In genomic region chr5:42887094-42887493, GRCh38 we compare ENCODE assay signal across 22 cellular contexts.
DNase-seq lines count a peak whose midpoint lies in the region; ATAC-seq and TF ChIP-seq lines count a peak whose summit lies in the region.
"Had no signal": no experiment of that assay in that cellular context is flagged by ENCODE, and none has a peak within 500 bp of the region (broad histone marks: within the 10 kb centered on the region; RNA-seq: fewer than 3 reads in every experiment).

No MANE protein-coding gene starts in this region.

- H2AFZ ChIP-seq in HCT116 (ENCODE audit: low read depth, low read length, poor library complexity, severe bottlenecking) (no peak overlapping the region), mammary epithelial cell (ENCODE audit: low read depth, low read length) (no peak overlapping the region), trophoblast cell (ENCODE audit: insufficient read depth, low read length, poor library complexity) (peak overlapping the region; percentile 52)

- no peaks in the 10 kb centered on the region for H3K79me2 ChIP-seq in HCT116 (ENCODE audit: insufficient read depth, low read length)
- H3K79me2 ChIP-seq in mammary epithelial cell (ENCODE audit: insufficient read depth, low read length) = no peaks in the 10 kb centered on the region
- H3K79me2 ChIP-seq in trophoblast cell (ENCODE audit: control insufficient read depth, insufficient read depth, low read length, poor library complexity) = no peaks in the 10 kb centered on the region

- CTCF ChIA-PET in HCT116 (lab: Charles Lee) (interaction anchor here (1.0 kb wide), 1 partner anchor 16 kb away, joined by 3 read pairs; no protein-coding TSS in a partner anchor), mammary epithelial cell (lab: Charles Lee; ENCODE audit: low non-redundant PET) (no interaction called here), T-cell (lab: Charles Lee) (interaction anchor here in 1 of 2 donors (0.7 kb wide), 3 partner anchors 11 to 416 kb away, joined by 3 to 5 read pairs (median 4); no protein-coding TSS in a partner anchor)

- POLR2A ChIA-PET in HCT116 (lab: Charles Lee) = no interaction called here
- POLR2A ChIA-PET in T-cell (lab: Charles Lee) = no interaction called here

- TF ChIP-seq RAD21 in HCT116 (IDR thresholded peaks at IDR 0.05; ENCODE audit: low read depth) = no peak

- no peaks in the 10 kb centered on the region for H3K4me1 Mint-ChIP-seq in activated T-cell treated with anti-CD3 and anti-CD28 coated beads, Interleukin-2, amount 50 U/mL, for 4 hours (ENCODE audit: low read depth)
- no peaks in the 10 kb centered on the region for H3K4me1 Mint-ChIP-seq in T-cell
- H3K4me1 Mint-ChIP-seq: activated CD4-positive, alpha-beta T cell treated with anti-CD3 and anti-CD28 coated beads, Interleukin-2, amount 10 ng/mL, durations not matched to agents 7 days and 5 days; activated naive CD4-positive, alpha-beta T cell treated with anti-CD3 and anti-CD28 coated beads, Interleukin-2, amount 50 U/mL, for 24 hours; immature natural killer cell; naive thymus-derived CD8-positive, alpha-beta T cell; stimulated activated naive B cell treated with anti-CD40 and anti-IgM and Interleukin-4, amounts not matched to agents 10 μg/mL and 1 μg/mL and 100 μg/mL, for 72 hours had no signal

- peaks cover 6% of the 10 kb centered on the region for H3K79me1 ChIP-seq in trophoblast cell (ENCODE audit: low read length)

- peak overlapping the region; percentile 42 for H2BK12ac ChIP-seq in trophoblast cell (ENCODE audit: low read length)

- H3K4me3 Mint-ChIP-seq in activated T-cell treated with anti-CD3 and anti-CD28 coated beads, Interleukin-2, amount 50 U/mL, for 4 hours = no peak overlapping the region
- no peak overlapping the region for H3K4me3 Mint-ChIP-seq in T-cell
- H3K4me3 Mint-ChIP-seq: activated CD4-positive, alpha-beta T cell treated with anti-CD3 and anti-CD28 coated beads, Interleukin-2, amount 10 ng/mL, durations not matched to agents 7 days and 5 days; activated naive CD4-positive, alpha-beta T cell treated with anti-CD3 and anti-CD28 coated beads, Interleukin-2, amount 50 U/mL, for 24 hours; immature natural killer cell; naive thymus-derived CD8-positive, alpha-beta T cell; stimulated activated naive B cell treated with anti-CD40 and anti-IgM and Interleukin-4, amounts not matched to agents 10 μg/mL and 1 μg/mL and 100 μg/mL, for 72 hours had no signal

- no peak overlapping the region for H3K23ac ChIP-seq in trophoblast cell (ENCODE audit: low read length)

- H2BK5ac ChIP-seq in trophoblast cell (ENCODE audit: low read depth, low read length, poor library complexity) = peak overlapping the region; percentile 3

- H3K18ac ChIP-seq in trophoblast cell (ENCODE audit: low read length) = no peak overlapping the region

- dilution Hi-C loops in mammary epithelial cell (cut with HindIII; ENCODE audit: low sequenced_read_pairs) = no loop called here

- H3K9me3 ChIP-seq in HCT116 (ENCODE audit: control insufficient read depth in 1 of 2, insufficient read depth in 1 of 2, low read depth in 1 of 2, low read length in 2 of 2) (no peaks in the 10 kb centered on the region), mammary epithelial cell (replicated peaks; ENCODE audit: insufficient read depth, low read length) (no peaks in the 10 kb centered on the region), trophoblast cell (ENCODE audit: insufficient read depth, low read depth, low read length) (no peaks in the 10 kb centered on the region)
- H3K9me3 ChIP-seq: BLaER1, thyroid gland had no signal

- H3K27me3 Mint-ChIP-seq in activated T-cell treated with anti-CD3 and anti-CD28 coated beads, Interleukin-2, amount 50 U/mL, for 4 hours (ENCODE audit: low read depth) = peaks cover 8% of the 10 kb centered on the region
- H3K27me3 Mint-ChIP-seq in T-cell = peaks cover 7 to 8% of the 10 kb centered on the region in 2 donors
- H3K27me3 Mint-ChIP-seq: activated naive CD4-positive, alpha-beta T cell treated with anti-CD3 and anti-CD28 coated beads, Interleukin-2, amount 50 U/mL, for 24 hours had no signal

- H3K9me3 Mint-ChIP-seq in activated T-cell treated with anti-CD3 and anti-CD28 coated beads, Interleukin-2, amount 50 U/mL, for 4 hours = no peaks in the 10 kb centered on the region
- H3K9me3 Mint-ChIP-seq in T-cell = no peaks in the 10 kb centered on the region
- H3K9me3 Mint-ChIP-seq: activated CD4-positive, alpha-beta T cell treated with anti-CD3 and anti-CD28 coated beads, Interleukin-2, amount 10 ng/mL, durations not matched to agents 7 days and 5 days; activated naive CD4-positive, alpha-beta T cell treated with anti-CD3 and anti-CD28 coated beads, Interleukin-2, amount 50 U/mL, for 24 hours; immature natural killer cell; naive thymus-derived CD8-positive, alpha-beta T cell; stimulated activated naive B cell treated with anti-CD40 and anti-IgM and Interleukin-4, amounts not matched to agents 10 μg/mL and 1 μg/mL and 100 μg/mL, for 72 hours had no signal

- peak overlapping the region; percentile 83 for H2BK120ac ChIP-seq in trophoblast cell (ENCODE audit: insufficient read depth, low read length, poor library complexity)

- no peak overlapping the region for H3K9ac ChIP-seq in HCT116 (ENCODE audit: low read length)
- H3K9ac ChIP-seq in mammary epithelial cell (ENCODE audit: insufficient read depth, low read length) = no peak overlapping the region
- H3K9ac ChIP-seq in trophoblast cell (ENCODE audit: low read length) = no peak overlapping the region
- H3K9ac ChIP-seq: BLaER1 had no signal

- no peak overlapping the region for H4K12ac ChIP-seq in trophoblast cell (ENCODE audit: low read depth, low read length)

- in situ Hi-C loops in mammary epithelial cell (cut with MboI; ENCODE audit: low sequenced_read_pairs in 2 of 2) = loop anchor here in 1 of 2 donors (25.0 kb wide), 1 partner anchor 1025 kb away; the partner anchor contains the start of gene OXCT1

- H3K27me3 ChIP-seq in HCT116 (ENCODE audit: insufficient read depth, low read length) (peaks cover 5% of the 10 kb centered on the region), mammary epithelial cell (ENCODE audit: insufficient read depth, low read length) (no peaks in the 10 kb centered on the region), trophoblast cell (ENCODE audit: insufficient read depth, low read length) (no peaks in the 10 kb centered on the region)
- H3K27me3 ChIP-seq: BLaER1, thyroid gland had no signal

- H3K9me2 ChIP-seq in HCT116 (ENCODE audit: insufficient read depth) = no peaks in the 10 kb centered on the region

- ATAC-seq in HCT116 (peak; percentile 65), T-cell (replicated peaks in 1 of 4) (no peak), GM18873 (IDR thresholded peaks at IDR 0.05; ENCODE audit: low FRiP score, unreplicated experiment) (no peak)
- ATAC-seq in activated T-cell treated with anti-CD3 and anti-CD28 coated beads, Interleukin-2, amount 50 U/mL, for 4 hours = no peak
- ATAC-seq: naive thymus-derived CD8-positive, alpha-beta T cell; Panc1; stimulated activated naive B cell treated with anti-CD40 and anti-IgM and Interleukin-4, amounts not matched to agents 10 μg/mL and 1 μg/mL and 100 μg/mL, for 72 hours had no signal

- DNase-seq in HCT116 (ENCODE audit: low read depth, low spot score) (peak; percentile 42), NCI-H2029 (lab: John Stamatoyannopoulos, UW) (peak; percentile 75), mammary epithelial cell (peak; percentile 79), trophoblast cell (peak; percentile 65 to 75), T-cell (no peak)
- no peak for DNase-seq in activated T-cell treated with anti-CD3 and anti-CD28 coated beads, Interleukin-2, amount 50 U/mL, for 4 hours
- DNase-seq: activated CD4-positive, alpha-beta T cell treated with anti-CD3 and anti-CD28 coated beads, Interleukin-2, amount 10 ng/mL, durations not matched to agents 7 days and 5 days; activated CD8-positive, alpha-beta memory T cell treated with anti-CD3 and anti-CD28 coated beads, Interleukin-2, amount 50 U/mL, for 48 hours; cortex of kidney; DND-41; H7; immature natural killer cell; Kasumi-1; naive thymus-derived CD8-positive, alpha-beta T cell; NCI-H446 treated with DMSO at 0.1 percent for 48 hours; stimulated activated CD4-positive, alpha-beta T cell treated with anti-CD3 and anti-CD28 coated beads, Interleukin-15, amount 100 ng/mL, for 24 hours; stimulated activated naive B cell treated with anti-CD40 and anti-IgM and Interleukin-4, amounts not matched to agents 10 μg/mL and 1 μg/mL and 100 μg/mL, for 72 hours; thyroid gland had no signal

- H3K27ac ChIP-seq in HCT116 (ENCODE audit: low read depth, low read length) = no peak overlapping the region
- no peak overlapping the region for H3K27ac ChIP-seq in mammary epithelial cell (ENCODE audit: insufficient read depth, low read depth, low read length)
- no peak overlapping the region for H3K27ac ChIP-seq in trophoblast cell (ENCODE audit: low read depth, low read length)
- H3K27ac ChIP-seq: BLaER1, thyroid gland had no signal

- H3K4me2 ChIP-seq in HCT116 (ENCODE audit: low read length) = peak overlapping the region; percentile 35
- no peak overlapping the region for H3K4me2 ChIP-seq in mammary epithelial cell (ENCODE audit: insufficient read depth, low read depth, low read length)
- H3K4me2 ChIP-seq in trophoblast cell (ENCODE audit: low read length) = no peak overlapping the region
- H3K4me2 ChIP-seq: BLaER1 had no signal

- TF ChIP-seq POLR2A in HCT116 (IDR thresholded peaks at IDR 0.05; ENCODE audit: borderline replicate concordance, extremely low read depth, insufficient read depth, insufficient read length) = no peak

- intact Hi-C loops in HCT116 (cut with micrococcal nuclease) (loop anchor here (5.0 kb wide), 4 partner anchors 120 to 830 kb away; no protein-coding TSS in a partner anchor), mammary epithelial cell (cut with micrococcal nuclease) (loop anchor here (5.0 to 10.0 kb wide), 4 partner anchors 232 to 880 kb away; no protein-coding TSS in a partner anchor)

- no peak overlapping the region for H3K4ac ChIP-seq in trophoblast cell (ENCODE audit: low read depth, low read length)

- BruUV-seq in HCT116 (replicated peaks; lab: Mats Ljungman, UMichigan) = no TSS peak
- no TSS peak for BruUV-seq in mammary epithelial cell (replicated peaks; lab: Mats Ljungman, UMichigan)

- no peak overlapping the region for H2AK5ac ChIP-seq in trophoblast cell (ENCODE audit: low read length)

- WGBS in mammary epithelial cell (ENCODE audit: low coverage, missing lambda C conversion rate) = 87% methylated on average over 7 of the region's 7 CpGs
- no CpG with 5 or more reads among the region's 7 CpGs for WGBS in trophoblast cell (ENCODE audit: extremely low coverage, insufficient coverage, insufficient read length)

- peak overlapping the region; percentile 35 for H3K14ac ChIP-seq in trophoblast cell (ENCODE audit: low read length)

- H3K4me3 ChIP-seq in HCT116 (replicated peaks in 1 of 2; ENCODE audit: low read depth in 1 of 2, low read length in 2 of 2) = no peak overlapping the region
- no peak overlapping the region for H3K4me3 ChIP-seq in mammary epithelial cell (replicated peaks in 1 of 3; ENCODE audit: insufficient read depth in 1 of 3, low read depth in 2 of 3, low read length in 3 of 3)
- H3K4me3 ChIP-seq in trophoblast cell (ENCODE audit: low read depth, low read length) = no peak overlapping the region
- H3K4me3 ChIP-seq: BLaER1, thyroid gland had no signal

- TF ChIP-seq CTCF in HCT116 (IDR thresholded peaks at IDR 0.05 in 2 of 3, conservative IDR thresholded peaks at IDR 0.05 in 1 of 3; ENCODE audit: borderline replicate concordance in 1 of 3, insufficient read depth in 1 of 3, low read depth in 2 of 3, low read length in 2 of 3) (no peak), mammary epithelial cell (conservative IDR thresholded peaks at IDR 0.05 in 1 of 2, IDR thresholded peaks at IDR 0.05 in 1 of 2; ENCODE audit: extremely low read depth in 1 of 2, insufficient read depth in 1 of 2, low read depth in 1 of 2, low read length in 2 of 2) (no peak)

- H4K20me1 ChIP-seq in HCT116 (ENCODE audit: insufficient read depth) (no peaks in the 10 kb centered on the region), mammary epithelial cell (ENCODE audit: insufficient read depth, low read length) (no peaks in the 10 kb centered on the region)
- H4K20me1 ChIP-seq: BLaER1 had no signal

- peak overlapping the region; percentile 22 for H4K8ac ChIP-seq in trophoblast cell (ENCODE audit: low read depth, low read length)

- no peaks in the 10 kb centered on the region for H3K36me3 ChIP-seq in HCT116 (ENCODE audit: control insufficient read depth in 1 of 2, insufficient read depth in 2 of 2, low read length in 2 of 2)
- H3K36me3 ChIP-seq in mammary epithelial cell (ENCODE audit: insufficient read depth, low read length) = no peaks in the 10 kb centered on the region
- H3K36me3 ChIP-seq in trophoblast cell (ENCODE audit: control insufficient read depth in 1 of 2, insufficient read depth in 2 of 2, low read length in 2 of 2) = no peaks in the 10 kb centered on the region
- H3K36me3 ChIP-seq: BLaER1, thyroid gland had no signal

- RAD21 ChIA-PET in HCT116 (lab: Charles Lee; ENCODE audit: low non-redundant PET in 1 of 2, low total read pairs in 2 of 2, uncharacterized antibody in 2 of 2, unreplicated experiment in 2 of 2) = no interaction called here

- H4K91ac ChIP-seq in trophoblast cell (ENCODE audit: low read depth, low read length) = peak overlapping the region; percentile 45

- H3K27ac Mint-ChIP-seq in T-cell = no peak overlapping the region
- H3K27ac Mint-ChIP-seq: activated CD4-positive, alpha-beta T cell treated with anti-CD3 and anti-CD28 coated beads, Interleukin-2, amount 10 ng/mL, durations not matched to agents 7 days and 5 days; activated naive CD4-positive, alpha-beta T cell treated with anti-CD3 and anti-CD28 coated beads, Interleukin-2, amount 50 U/mL, for 24 hours; immature natural killer cell; naive thymus-derived CD8-positive, alpha-beta T cell; stimulated activated naive B cell treated with anti-CD40 and anti-IgM and Interleukin-4, amounts not matched to agents 10 μg/mL and 1 μg/mL and 100 μg/mL, for 72 hours had no signal

- H3K4me1 ChIP-seq in HCT116 (ENCODE audit: control insufficient read depth in 1 of 2, insufficient read depth in 2 of 2, low read length in 2 of 2) (peaks cover 0 to 4% of the 10 kb centered on the region in 2 experiments; a peak in 2 of 4 replicates), mammary epithelial cell (ENCODE audit: insufficient read depth, low read length) (no peaks in the 10 kb centered on the region), trophoblast cell (ENCODE audit: control insufficient read depth in 1 of 2, insufficient read depth in 2 of 2, low read length in 2 of 2) (peaks cover 3 to 4% of the 10 kb centered on the region in 2 experiments)
- H3K4me1 ChIP-seq: BLaER1, thyroid gland had no signal

- H3K36me3 Mint-ChIP-seq in activated T-cell treated with anti-CD3 and anti-CD28 coated beads, Interleukin-2, amount 50 U/mL, for 4 hours (ENCODE audit: insufficient read depth) = no peaks in the 10 kb centered on the region
- no peaks in the 10 kb centered on the region for H3K36me3 Mint-ChIP-seq in T-cell
- H3K36me3 Mint-ChIP-seq: activated naive CD4-positive, alpha-beta T cell treated with anti-CD3 and anti-CD28 coated beads, Interleukin-2, amount 50 U/mL, for 24 hours; immature natural killer cell; naive thymus-derived CD8-positive, alpha-beta T cell; stimulated activated naive B cell treated with anti-CD40 and anti-IgM and Interleukin-4, amounts not matched to agents 10 μg/mL and 1 μg/mL and 100 μg/mL, for 72 hours had no signal

Comparison
In these comparisons a context has a peak if more than half of its experiments do, and no peak if none do; other contexts are left out.
1. DNase-seq: peak in HCT116 (single experiment), NCI-H2029 (single experiment), mammary epithelial cell (single experiment) and trophoblast cell (2 of 2); none in activated T-cell treated with anti-CD3 and anti-CD28 coated beads, Interleukin-2, amount 50 U/mL, for 4 hours (single experiment) and T-cell (0 of 34).